Comparison of ENCODE assay signal across 20 cellular contexts in the genomic region with DNA sequence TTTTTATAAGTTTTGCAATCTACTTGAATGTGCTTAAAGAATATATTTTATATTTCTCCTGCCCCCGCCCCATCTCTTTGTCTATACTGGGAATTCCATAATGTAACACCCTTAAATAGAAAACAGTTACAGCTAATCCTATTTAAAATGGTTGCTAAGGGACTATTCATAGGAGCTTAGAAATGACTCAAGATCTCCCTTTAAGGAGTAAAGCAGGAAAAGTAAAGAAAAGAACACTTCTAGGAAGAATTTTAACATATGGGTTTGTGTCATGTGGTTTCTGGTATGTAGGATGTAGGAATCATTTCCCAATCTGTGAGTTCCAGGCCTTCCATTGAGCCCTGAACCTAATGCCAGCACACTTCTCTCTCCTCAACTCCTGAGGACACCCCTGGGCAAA. TPM values are rescaled to one million over a fixed set of nuclear protein-coding genes. Genes with fewer than 3 reads are reported as not detected.
"Had no signal": no experiment of that assay in that cellular context is flagged by ENCODE, and none has a peak within 500 bp of the region (broad histone marks: within the 10 kb centered on the region; RNA-seq: fewer than 3 reads in every experiment).

No MANE protein-coding gene starts in this region.

- H3K36me3 ChIP-seq: heart left ventricle, left ventricle myocardium inferior, ovary, suprapubic skin, thoracic aorta, tibial artery, upper lobe of right lung had no signal

- H3K4me3 ChIP-seq: heart left ventricle, left ventricle myocardium inferior, lung, ovary, skin epidermis, suprapubic skin, thoracic aorta, tibial artery, upper lobe of right lung had no signal

- DNase-seq: heart left ventricle; hypothalamus; islet precursor cell; left ventricle myocardium inferior; midbrain; naive thymus-derived CD8-positive, alpha-beta T cell; ovary; right cardiac atrium; stimulated activated CD4-positive, alpha-beta T cell treated with anti-CD3 and anti-CD28 coated beads, Interleukin-12 subunit alpha, Interleukin-12 subunit beta, amount 100 ng/mL, for 4 hours; stimulated activated CD4-positive, alpha-beta T cell treated with anti-CD3 and anti-CD28 coated beads, Interleukin-15, amount 100 ng/mL, for 24 hours; stimulated activated CD4-positive, alpha-beta T cell treated with anti-CD3 and anti-CD28 coated beads, Interleukin-2, amount 100 ng/mL, for 24 hours; stimulated activated CD4-positive, alpha-beta T cell treated with anti-CD3 and anti-CD28 coated beads, Interleukin-4, amount 100 ng/mL, for 1 hour; stimulated activated naive B cell treated with anti-CD40 and anti-IgM and Interleukin-4, amounts not matched to agents 10 μg/mL and 1 μg/mL and 100 μg/mL, for 72 hours; tibial artery; trophoblast cell; upper lobe of right lung had no signal

- H3K27me3 ChIP-seq: heart left ventricle, ovary, suprapubic skin, tibial artery, upper lobe of right lung had no signal

- H3K4me1 ChIP-seq: heart left ventricle, left ventricle myocardium inferior, suprapubic skin, tibial artery, upper lobe of right lung had no signal

- H3K27ac ChIP-seq: heart left ventricle, left ventricle myocardium inferior, ovary, skin epidermis, suprapubic skin, thoracic aorta, tibial artery, upper lobe of right lung had no signal

- H3K9me3 ChIP-seq: heart left ventricle, left ventricle myocardium inferior, ovary, suprapubic skin, thoracic aorta, tibial artery, upper lobe of right lung had no signal

RNA-seq across cellular contexts. Expression of a gene that starts 27.1 kb away (rescaled TPM):
- polyA plus RNA-seq: heart left ventricle; naive thymus-derived CD8-positive, alpha-beta T cell had no signal
